28 cellular contexts compared by ENCODE assay signal in the genomic region with DNA sequence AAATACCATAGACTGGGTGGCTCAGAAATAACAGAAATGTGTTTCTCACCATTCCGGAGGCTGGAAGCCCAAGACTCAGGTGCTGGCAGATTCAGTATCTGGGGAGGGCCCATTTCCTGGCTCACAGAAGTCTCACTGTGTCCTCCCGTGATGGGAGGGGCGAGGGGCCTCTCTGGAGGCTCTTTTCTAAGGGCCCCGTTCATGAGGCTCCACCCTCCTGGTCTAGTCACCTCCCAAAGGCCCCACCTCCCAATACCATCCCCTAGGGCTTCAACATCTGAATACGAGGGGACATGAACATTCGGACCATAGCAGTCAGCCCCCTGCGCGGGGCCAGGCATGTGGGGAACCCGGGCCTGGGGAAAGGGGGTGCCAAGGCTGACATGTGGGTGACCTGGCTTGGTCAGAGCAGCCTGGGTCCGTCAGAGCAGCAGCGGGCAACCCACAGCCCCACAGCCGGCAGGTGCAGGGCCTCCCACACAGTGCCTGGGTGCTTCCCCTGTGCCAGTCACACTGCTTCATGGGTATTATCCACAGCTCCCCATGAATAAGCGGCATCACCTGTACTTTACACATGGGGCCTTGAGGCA. TPM values are rescaled to one million over a fixed set of nuclear protein-coding genes. Genes with fewer than 3 reads are reported as not detected.
"Had no signal": no experiment of that assay in that cellular context is flagged by ENCODE, and none has a peak within 500 bp of the region (broad histone marks: within the 10 kb centered on the region; RNA-seq: fewer than 3 reads in every experiment).

No MANE protein-coding gene starts in this region.

- DNase-seq: colonic mucosa; effector memory CD4-positive, alpha-beta T cell; foreskin keratinocyte; heart left ventricle; kidney glomerular epithelial cell; left colon; left ventricle myocardium superior; natural killer cell; stimulated activated CD4-positive, alpha-beta T cell treated with anti-CD3 and anti-CD28 coated beads, Interleukin-2, amount 100 ng/mL, for 24 hours; stimulated activated CD4-positive, alpha-beta T cell treated with anti-CD3 and anti-CD28 coated beads, Interleukin-4, amount 100 ng/mL, for 24 hours; stimulated activated naive CD8-positive, alpha-beta T cell treated with anti-CD3 and anti-CD28 coated beads, Interleukin-15, Interleukin-2, amounts not matched to agents 100 U/mL and 50 U/mL, for 24 hours; upper lobe of left lung had no signal

- H3K36me3 Mint-ChIP-seq: natural killer cell; stimulated activated effector memory CD8-positive, alpha-beta T cell treated with anti-CD3 and anti-CD28 coated beads, Interleukin-12 subunit alpha, Interleukin-12 subunit beta, amount 100 ng/mL, for 72 hours had no signal

- H3K27ac Mint-ChIP-seq: dendritic cell treated with granulocyte-macrophage colony-stimulating factor and Interleukin-4, amounts not matched to agents 40 ng/mL and 50 ng/mL, for 4 days; natural killer cell; stimulated activated effector memory CD8-positive, alpha-beta T cell treated with anti-CD3 and anti-CD28 coated beads, Interleukin-12 subunit alpha, Interleukin-12 subunit beta, amount 100 ng/mL, for 72 hours had no signal

- H3K4me1 Mint-ChIP-seq: natural killer cell had no signal

- H3K9me3 Mint-ChIP-seq: dendritic cell treated with granulocyte-macrophage colony-stimulating factor and Interleukin-4, amounts not matched to agents 40 ng/mL and 50 ng/mL, for 4 days; natural killer cell; stimulated activated effector memory CD8-positive, alpha-beta T cell treated with anti-CD3 and anti-CD28 coated beads, Interleukin-12 subunit alpha, Interleukin-12 subunit beta, amount 100 ng/mL, for 72 hours had no signal

- H3K4me3 Mint-ChIP-seq: dendritic cell treated with granulocyte-macrophage colony-stimulating factor and Interleukin-4, amounts not matched to agents 40 ng/mL and 50 ng/mL, for 4 days; natural killer cell; stimulated activated effector memory CD8-positive, alpha-beta T cell treated with anti-CD3 and anti-CD28 coated beads, Interleukin-12 subunit alpha, Interleukin-12 subunit beta, amount 100 ng/mL, for 72 hours had no signal

- ATAC-seq: foreskin keratinocyte; gastroesophageal sphincter; heart left ventricle; left colon; left ventricle myocardium superior; natural killer cell; sciatic nerve; stimulated activated effector memory CD8-positive, alpha-beta T cell treated with anti-CD3 and anti-CD28 coated beads, Interleukin-12 subunit alpha, Interleukin-12 subunit beta, amount 100 ng/mL, for 72 hours; stimulated activated naive CD8-positive, alpha-beta T cell treated with anti-CD3 and anti-CD28 coated beads, Interleukin-15, Interleukin-2, amounts not matched to agents 100 U/mL and 50 U/mL, for 24 hours had no signal

RNA-seq across cellular contexts. Expression of gene CNPY1, which starts 13.3 kb away (rescaled TPM):
- total RNA-seq: colonic mucosa, endothelial cell of umbilical vein, epithelial cell of proximal tubule, esophagus muscularis mucosa, fibroblast of lung, foreskin keratinocyte, gastroesophageal sphincter, heart left ventricle, hepatocyte, left colon, left ventricle myocardium superior, lower lobe of right lung, mesenteric fat pad, mononuclear cell, natural killer cell, osteoblast, prostate gland, right atrium auricular region, sciatic nerve, thoracic aorta, upper lobe of left lung had no signal
